24 cellular contexts compared by ENCODE assay signal in the genomic region with DNA sequence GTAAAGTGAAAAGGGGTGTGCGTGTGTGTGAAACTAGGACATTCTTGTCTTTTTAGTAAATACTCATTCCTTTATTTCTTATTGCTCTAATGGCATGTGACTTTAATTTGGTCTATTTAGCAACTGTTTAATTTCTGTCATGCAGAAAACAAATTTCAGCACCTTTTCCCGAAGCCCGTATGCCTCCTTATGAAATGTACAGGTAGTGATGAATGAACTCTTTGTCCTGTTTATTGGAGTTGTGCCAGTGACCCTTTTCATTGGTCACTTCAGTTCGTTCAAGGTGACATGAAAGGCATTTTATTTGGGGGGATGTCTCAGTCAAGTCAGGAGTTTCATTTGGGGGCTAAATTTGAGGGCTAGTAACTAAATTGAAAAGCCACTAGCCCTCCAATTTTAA.
"Had no signal": no experiment of that assay in that cellular context is flagged by ENCODE, and none has a peak within 500 bp of the region (broad histone marks: within the 10 kb centered on the region; RNA-seq: fewer than 3 reads in every experiment).

No MANE protein-coding gene starts in this region.

- H3K9me3 Mint-ChIP-seq: activated naive CD4-positive, alpha-beta T cell treated with anti-CD3 and anti-CD28 coated beads, Interleukin-2, amount 50 U/mL, for 72 hours; activated T-cell treated with anti-CD3 and anti-CD28 coated beads, Interleukin-2, amount 50 U/mL, for 24 hours; activated T-helper 17 cell treated with anti-CD3 and anti-CD28 coated beads, Interleukin-2, amount 50 U/mL, for 72 hours; endodermal cell; natural killer cell treated with Interleukin-12 subunit alpha and Interleukin-12 subunit beta and Interleukin-15 and Interleukin-18, amount 100 ng/mL, for 72 hours; WTC11 had no signal

- H3K4me3 Mint-ChIP-seq: activated CD4-positive, alpha-beta T cell treated with anti-CD3 and anti-CD28 coated beads for 36 hours; activated T-cell treated with anti-CD3 and anti-CD28 coated beads, Interleukin-2, amount 50 U/mL, for 24 hours; activated T-helper 17 cell treated with anti-CD3 and anti-CD28 coated beads, Interleukin-2, amount 50 U/mL, for 72 hours; endodermal cell; natural killer cell treated with Interleukin-12 subunit alpha and Interleukin-12 subunit beta and Interleukin-15 and Interleukin-18, amount 100 ng/mL, for 72 hours; WTC11 had no signal

- H3K36me3 Mint-ChIP-seq: activated naive CD4-positive, alpha-beta T cell treated with anti-CD3 and anti-CD28 coated beads, Interleukin-2, amount 50 U/mL, for 72 hours; natural killer cell treated with Interleukin-12 subunit alpha and Interleukin-12 subunit beta and Interleukin-15 and Interleukin-18, amount 100 ng/mL, for 72 hours; WTC11 had no signal

- H3K9me3 ChIP-seq: gastroesophageal sphincter, spleen, thoracic aorta had no signal

- H3K27ac Mint-ChIP-seq: activated CD4-positive, alpha-beta T cell treated with anti-CD3 and anti-CD28 coated beads for 36 hours; activated naive CD4-positive, alpha-beta T cell treated with anti-CD3 and anti-CD28 coated beads, Interleukin-2, amount 50 U/mL, for 72 hours; activated T-cell treated with anti-CD3 and anti-CD28 coated beads, Interleukin-2, amount 50 U/mL, for 24 hours; activated T-helper 17 cell treated with anti-CD3 and anti-CD28 coated beads, Interleukin-2, amount 50 U/mL, for 72 hours; natural killer cell treated with Interleukin-12 subunit alpha and Interleukin-12 subunit beta and Interleukin-15 and Interleukin-18, amount 100 ng/mL, for 72 hours; WTC11 had no signal

- DNase-seq: activated CD4-positive, alpha-beta T cell treated with anti-CD3 and anti-CD28 coated beads for 36 hours; activated CD4-positive, alpha-beta T cell treated with anti-CD3 and anti-CD28 coated beads, Interleukin-2, amount 50 U/mL, for 4 hours; activated CD8-positive, alpha-beta memory T cell treated with anti-CD3 and anti-CD28 coated beads for 24 hours; activated CD8-positive, alpha-beta memory T cell treated with anti-CD3 and anti-CD28 coated beads, Interleukin-2, amount 50 U/mL, for 4 hours; activated T-cell treated with anti-CD3 and anti-CD28 coated beads, Interleukin-2, amount 50 U/mL, for 24 hours; amniotic stem cell; cerebellar nuclear complex; cortex of kidney; endodermal cell; head of caudate nucleus; islet precursor cell; mammary epithelial cell; midbrain; spleen; stimulated activated CD4-positive, alpha-beta T cell treated with anti-CD3 and anti-CD28 coated beads, Interleukin-4, amount 100 ng/mL, for 1 hour; stimulated activated naive CD4-positive, alpha-beta T cell; T-helper 1 cell had no signal

- H3K27me3 ChIP-seq: gastroesophageal sphincter, spleen had no signal

- ATAC-seq: activated CD4-positive, alpha-beta T cell treated with anti-CD3 and anti-CD28 coated beads for 36 hours; activated naive CD4-positive, alpha-beta T cell treated with anti-CD3 and anti-CD28 coated beads, Interleukin-2, amount 50 U/mL, for 72 hours; activated T-helper 17 cell treated with anti-CD3 and anti-CD28 coated beads, Interleukin-2, amount 50 U/mL, for 72 hours; gastroesophageal sphincter; natural killer cell treated with Interleukin-12 subunit alpha and Interleukin-12 subunit beta and Interleukin-15 and Interleukin-18, amount 100 ng/mL, for 72 hours; WTC11 had no signal

- H3K27ac ChIP-seq: epithelial cell of prostate, spleen, thoracic aorta had no signal

- H3K4me3 ChIP-seq: gastroesophageal sphincter, spleen, thoracic aorta had no signal

- H3K27me3 Mint-ChIP-seq: activated CD4-positive, alpha-beta T cell treated with anti-CD3 and anti-CD28 coated beads for 36 hours; activated T-cell treated with anti-CD3 and anti-CD28 coated beads, Interleukin-2, amount 50 U/mL, for 24 hours; activated T-helper 17 cell treated with anti-CD3 and anti-CD28 coated beads, Interleukin-2, amount 50 U/mL, for 72 hours; natural killer cell treated with Interleukin-12 subunit alpha and Interleukin-12 subunit beta and Interleukin-15 and Interleukin-18, amount 100 ng/mL, for 72 hours had no signal

- H3K36me3 ChIP-seq: gastroesophageal sphincter, thoracic aorta had no signal
